Comparison of ENCODE assay signal across 14 cellular contexts in the genomic region with DNA sequence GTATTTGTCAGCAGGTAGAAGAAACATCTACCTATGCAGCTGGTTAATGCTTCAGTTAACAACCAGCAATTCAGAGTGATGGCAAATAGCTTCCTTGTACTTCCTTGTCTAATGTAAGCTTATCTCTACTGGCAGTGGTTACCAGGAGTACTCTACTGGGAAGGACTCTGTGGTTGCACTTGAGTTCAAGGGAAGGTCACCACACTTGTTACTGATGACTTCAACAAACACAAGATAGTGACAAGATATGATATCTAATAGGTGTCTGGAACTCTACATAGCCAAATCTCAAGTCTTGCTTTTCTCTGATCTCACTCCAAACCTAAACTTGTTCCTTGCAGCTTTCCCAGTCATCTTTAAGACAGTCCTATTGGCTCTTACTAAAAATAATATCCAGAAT.
"Had no signal": no experiment of that assay in that cellular context is flagged by ENCODE, and none has a peak within 500 bp of the region (broad histone marks: within the 10 kb centered on the region; RNA-seq: fewer than 3 reads in every experiment).

No MANE protein-coding gene starts in this region.

- H3K36me3 Mint-ChIP-seq: memory B cell had no signal

- H3K27me3 ChIP-seq: colonic mucosa, heart left ventricle, ovary had no signal

- H3K4me3 ChIP-seq: colonic mucosa, heart left ventricle, left ventricle myocardium inferior, ovary had no signal

- H3K4me1 Mint-ChIP-seq: memory B cell had no signal

- H3K36me3 ChIP-seq: colonic mucosa, heart left ventricle, left ventricle myocardium inferior, ovary had no signal

- H3K4me3 Mint-ChIP-seq: activated T-helper 1 cell treated with anti-CD3 and anti-CD28 coated beads, Interleukin-12 subunit alpha, Interleukin-12 subunit beta, Interleukin-2, Interleukin-4 antibody, amounts not matched to agents 30 ng/mL and 10 ng/mL and 1 ng/mL, durations not matched to agents 14 hours and 24 hours and 36 hours; memory B cell; nephron progenitor cell had no signal

- H3K27ac ChIP-seq: colonic mucosa, heart left ventricle, left ventricle myocardium inferior, ovary had no signal

- H3K27ac Mint-ChIP-seq: activated T-helper 1 cell treated with anti-CD3 and anti-CD28 coated beads, Interleukin-12 subunit alpha, Interleukin-12 subunit beta, Interleukin-2, Interleukin-4 antibody, amounts not matched to agents 30 ng/mL and 10 ng/mL and 1 ng/mL, durations not matched to agents 14 hours and 24 hours and 36 hours; memory B cell had no signal

- H3K27me3 Mint-ChIP-seq: memory B cell had no signal

- H3K9me3 ChIP-seq: colonic mucosa, heart left ventricle, ovary had no signal

- DNase-seq: activated CD4-positive, alpha-beta T cell treated with anti-CD3 and anti-CD28 coated beads for 48 hours; activated naive CD4-positive, alpha-beta T cell; caudate nucleus; colonic mucosa; foreskin melanocyte; heart left ventricle; left ventricle myocardium inferior; nephron progenitor cell; ovary; stimulated activated CD4-positive, alpha-beta T cell treated with anti-CD3 and anti-CD28 coated beads, Interleukin-12 subunit alpha, Interleukin-12 subunit beta, amount 100 ng/mL, for 4 hours; stimulated activated naive CD4-positive, alpha-beta T cell treated with Interleukin-2 at 50 U/mL for 16 hours; trophoblast cell had no signal

- H3K4me1 ChIP-seq: colonic mucosa, heart left ventricle, left ventricle myocardium inferior had no signal

- H3K9me3 Mint-ChIP-seq: activated T-helper 1 cell treated with anti-CD3 and anti-CD28 coated beads, Interleukin-12 subunit alpha, Interleukin-12 subunit beta, Interleukin-2, Interleukin-4 antibody, amounts not matched to agents 30 ng/mL and 10 ng/mL and 1 ng/mL, durations not matched to agents 14 hours and 24 hours and 36 hours; nephron progenitor cell had no signal

- ATAC-seq: heart left ventricle had no signal
